Comparison of ENCODE assay signal across 18 cellular contexts in genomic region chr19:45339629-45340028, GRCh38. TPM values are rescaled to one million over a fixed set of nuclear protein-coding genes. Genes with fewer than 3 reads are reported as not detected.
DNase-seq lines count a peak whose midpoint lies in the region; ATAC-seq and TF ChIP-seq lines count a peak whose summit lies in the region.
"Had no signal": no experiment of that assay in that cellular context is flagged by ENCODE, and none has a peak within 500 bp of the region (broad histone marks: within the 10 kb centered on the region; RNA-seq: fewer than 3 reads in every experiment).

No MANE protein-coding gene starts in this region.

- no peak overlapping the region for H2AFZ ChIP-seq in osteoblast (ENCODE audit: low read length)

- H3K4me1 ChIP-seq in osteoblast (ENCODE audit: insufficient read depth, low read length) = peaks cover 5% of the 10 kb centered on the region
- H3K4me1 ChIP-seq: Caco-2 had no signal

- H3K9me3 ChIP-seq in osteoblast (ENCODE audit: low read depth, low read length) = no peaks in the 10 kb centered on the region
- H3K9me3 ChIP-seq: A549, Caco-2 had no signal

- peaks cover 9% of the 10 kb centered on the region for H3K27me3 Mint-ChIP-seq in T-helper 1 cell treated with Interleukin-12 subunit alpha and Interleukin-12 subunit beta and Interleukin-4 antibody, amounts not matched to agents 30 μg/mL and 1 μg/mL, for 36 hours (ENCODE audit: low read depth)
- peaks cover 9% of the 10 kb centered on the region for H3K27me3 Mint-ChIP-seq in activated T-helper 1 cell treated with anti-CD3 and anti-CD28 coated beads, Interleukin-12 subunit alpha, Interleukin-12 subunit beta, Interleukin-2, Interleukin-4 antibody, amounts not matched to agents 30 ng/mL and 10 ng/mL and 1 ng/mL, durations not matched to agents 14 hours and 24 hours and 36 hours (ENCODE audit: insufficient read depth)
- peaks cover 20 to 44% (median 28%) of the 10 kb centered on the region in 3 donors for H3K27me3 Mint-ChIP-seq in naive B cell

- H3K4me1 Mint-ChIP-seq in T-helper 1 cell treated with Interleukin-12 subunit alpha and Interleukin-12 subunit beta and Interleukin-4 antibody, amounts not matched to agents 30 μg/mL and 1 μg/mL, for 36 hours (ENCODE audit: low read depth) = peaks cover 5% of the 10 kb centered on the region
- H3K4me1 Mint-ChIP-seq in activated T-helper 1 cell treated with anti-CD3 and anti-CD28 coated beads, Interleukin-12 subunit alpha, Interleukin-12 subunit beta, Interleukin-2, Interleukin-4 antibody, amounts not matched to agents 30 ng/mL and 10 ng/mL and 1 ng/mL, durations not matched to agents 14 hours and 24 hours and 36 hours (ENCODE audit: low read depth) = peaks cover 6% of the 10 kb centered on the region
- H3K4me1 Mint-ChIP-seq in naive B cell = peaks cover 6 to 7% (median 7%) of the 10 kb centered on the region in 3 donors

- H3K4me3 Mint-ChIP-seq in T-helper 1 cell treated with Interleukin-12 subunit alpha and Interleukin-12 subunit beta and Interleukin-4 antibody, amounts not matched to agents 30 μg/mL and 1 μg/mL, for 36 hours = peak overlapping the region; percentile 70
- peak overlapping the region; percentile 54 for H3K4me3 Mint-ChIP-seq in activated T-helper 1 cell treated with anti-CD3 and anti-CD28 coated beads, Interleukin-12 subunit alpha, Interleukin-12 subunit beta, Interleukin-2, Interleukin-4 antibody, amounts not matched to agents 30 ng/mL and 10 ng/mL and 1 ng/mL, durations not matched to agents 14 hours and 24 hours and 36 hours
- H3K4me3 Mint-ChIP-seq in naive B cell = peak overlapping the region in 5 of 8 donors; percentile 47 to 73 (median 69)
- H3K4me3 Mint-ChIP-seq: CD4-positive, alpha-beta T cell; HFFc6 had no signal

- ATAC-seq in naive B cell (ENCODE audit: low read depth in 2 of 2) = no peak
- ATAC-seq in HG03175 (IDR thresholded peaks at IDR 0.05; ENCODE audit: unreplicated experiment) = no peak
- no peak for ATAC-seq in GM19467 (IDR thresholded peaks at IDR 0.05; ENCODE audit: unreplicated experiment)

- no peak overlapping the region for H3K27ac ChIP-seq in osteoblast (ENCODE audit: low read depth, low read length)
- H3K27ac ChIP-seq: C4-2B had no signal

- H3K36me3 Mint-ChIP-seq in T-helper 1 cell treated with Interleukin-12 subunit alpha and Interleukin-12 subunit beta and Interleukin-4 antibody, amounts not matched to agents 30 μg/mL and 1 μg/mL, for 36 hours (ENCODE audit: low read depth) = no peaks in the 10 kb centered on the region
- H3K36me3 Mint-ChIP-seq in activated T-helper 1 cell treated with anti-CD3 and anti-CD28 coated beads, Interleukin-12 subunit alpha, Interleukin-12 subunit beta, Interleukin-2, Interleukin-4 antibody, amounts not matched to agents 30 ng/mL and 10 ng/mL and 1 ng/mL, durations not matched to agents 14 hours and 24 hours and 36 hours (ENCODE audit: low read depth) = no peaks in the 10 kb centered on the region
- H3K36me3 Mint-ChIP-seq in naive B cell = no peaks in the 10 kb centered on the region

- no peak overlapping the region for H3K4me3 ChIP-seq in osteoblast (ENCODE audit: insufficient read depth, low read length)

- no peaks in the 10 kb centered on the region for H3K9me3 Mint-ChIP-seq in T-helper 1 cell treated with Interleukin-12 subunit alpha and Interleukin-12 subunit beta and Interleukin-4 antibody, amounts not matched to agents 30 μg/mL and 1 μg/mL, for 36 hours
- H3K9me3 Mint-ChIP-seq in activated T-helper 1 cell treated with anti-CD3 and anti-CD28 coated beads, Interleukin-12 subunit alpha, Interleukin-12 subunit beta, Interleukin-2, Interleukin-4 antibody, amounts not matched to agents 30 ng/mL and 10 ng/mL and 1 ng/mL, durations not matched to agents 14 hours and 24 hours and 36 hours = no peaks in the 10 kb centered on the region
- peaks cover 0 to 4% (median 0%) of the 10 kb centered on the region in 7 donors for H3K9me3 Mint-ChIP-seq in naive B cell
- H3K9me3 Mint-ChIP-seq: CD4-positive, alpha-beta T cell; GM23338; HFFc6 had no signal

- no peak overlapping the region for H3K27ac Mint-ChIP-seq in T-helper 1 cell treated with Interleukin-12 subunit alpha and Interleukin-12 subunit beta and Interleukin-4 antibody, amounts not matched to agents 30 μg/mL and 1 μg/mL, for 36 hours
- H3K27ac Mint-ChIP-seq in activated T-helper 1 cell treated with anti-CD3 and anti-CD28 coated beads, Interleukin-12 subunit alpha, Interleukin-12 subunit beta, Interleukin-2, Interleukin-4 antibody, amounts not matched to agents 30 ng/mL and 10 ng/mL and 1 ng/mL, durations not matched to agents 14 hours and 24 hours and 36 hours = no peak overlapping the region
- H3K27ac Mint-ChIP-seq in naive B cell = no peak overlapping the region
- H3K27ac Mint-ChIP-seq: CD4-positive, alpha-beta T cell; GM23338; HFFc6 had no signal

- H3K27me3 ChIP-seq in osteoblast (ENCODE audit: insufficient read depth, low read length) = peaks cover 15% of the 10 kb centered on the region

- intact Hi-C loops in activated T-helper 1 cell treated with anti-CD3 and anti-CD28 coated beads, Interleukin-12 subunit alpha, Interleukin-12 subunit beta, Interleukin-2, Interleukin-4 antibody, amounts not matched to agents 30 ng/mL and 10 ng/mL and 1 ng/mL, durations not matched to agents 14 hours and 24 hours and 36 hours (cut with micrococcal nuclease) = loop anchor here (1.0 kb wide), 1 partner anchor 31 kb away; the partner anchor contains the start of gene ERCC2

- H4K20me1 ChIP-seq in osteoblast (ENCODE audit: insufficient read depth, low read length) = no peaks in the 10 kb centered on the region

- DNase-seq in T-helper 1 cell (no peak), naive B cell (no peak), osteoblast (ENCODE audit: insufficient read length, low spot score, missing footprints) (peak; percentile 58), foreskin melanocyte (no peak)
- no peak for DNase-seq in activated T-helper 1 cell treated with anti-CD3 and anti-CD28 coated beads, Interleukin-12 subunit alpha, Interleukin-12 subunit beta, Interleukin-2, Interleukin-4 antibody, amounts not matched to agents 30 ng/mL and 10 ng/mL and 1 ng/mL, durations not matched to agents 14 hours and 24 hours and 36 hours (ENCODE audit: low spot score)
- DNase-seq: AML-193; Caco-2; CD4-positive, alpha-beta T cell; HCEC 1CT; HFFc6 had no signal

- no peak for TF ChIP-seq CTCF in osteoblast (IDR thresholded peaks at IDR 0.05; ENCODE audit: extremely low read depth, low read depth, low read length)

- no peak overlapping the region for H3K4me2 ChIP-seq in osteoblast (ENCODE audit: insufficient read depth, low read length)

- H3K36me3 ChIP-seq in osteoblast (ENCODE audit: insufficient read depth, low read length) = no peaks in the 10 kb centered on the region

- no peaks in the 10 kb centered on the region for H3K79me2 ChIP-seq in osteoblast (ENCODE audit: insufficient read depth, low read length)

RNA-seq across cellular contexts. Expression of gene KLC3, which starts 0.9 kb away (rescaled TPM):
- not detected in 2 replicates for total RNA-seq in activated T-helper 1 cell treated with anti-CD3 and anti-CD28 coated beads, Interleukin-12 subunit alpha, Interleukin-12 subunit beta, Interleukin-2, Interleukin-4 antibody, amounts not matched to agents 30 ng/mL and 10 ng/mL and 1 ng/mL, durations not matched to agents 14 hours and 24 hours and 36 hours
- not detected for polyA plus RNA-seq in naive B cell (ENCODE audit: low read depth in 6 of 6)
- 0.29 and 0.72 TPM in 2 replicates for total RNA-seq in osteoblast
- total RNA-seq: CD4-positive, alpha-beta T cell; HepG2; HFFc6 had no signal

RNA-seq across cellular contexts. Expression of gene CKM, which starts 17.0 kb away (rescaled TPM):
- not detected in 2 replicates for total RNA-seq in activated T-helper 1 cell treated with anti-CD3 and anti-CD28 coated beads, Interleukin-12 subunit alpha, Interleukin-12 subunit beta, Interleukin-2, Interleukin-4 antibody, amounts not matched to agents 30 ng/mL and 10 ng/mL and 1 ng/mL, durations not matched to agents 14 hours and 24 hours and 36 hours
- not detected for polyA plus RNA-seq in naive B cell (ENCODE audit: low read depth in 6 of 6)
- total RNA-seq in osteoblast = under 0.01 and 0.36 TPM in 2 replicates
- total RNA-seq: Caco-2; CD4-positive, alpha-beta T cell; GM23338; HFFc6 had no signal
- polyA plus RNA-seq: A549, BJ, GM23338 had no signal

RNA-seq across cellular contexts. Expression of gene ERCC2, which starts 30.7 kb away (rescaled TPM):
- total RNA-seq in activated T-helper 1 cell treated with anti-CD3 and anti-CD28 coated beads, Interleukin-12 subunit alpha, Interleukin-12 subunit beta, Interleukin-2, Interleukin-4 antibody, amounts not matched to agents 30 ng/mL and 10 ng/mL and 1 ng/mL, durations not matched to agents 14 hours and 24 hours and 36 hours = 30.5 and 32.8 TPM in 2 replicates
- polyA plus RNA-seq in naive B cell (ENCODE audit: low read depth in 6 of 6) = 1 to 10 TPM; 4.7 to 8.0 (median 6.7) TPM
- 47.4 and 52.5 TPM in 2 replicates for total RNA-seq in osteoblast
